In the genomic region with DNA sequence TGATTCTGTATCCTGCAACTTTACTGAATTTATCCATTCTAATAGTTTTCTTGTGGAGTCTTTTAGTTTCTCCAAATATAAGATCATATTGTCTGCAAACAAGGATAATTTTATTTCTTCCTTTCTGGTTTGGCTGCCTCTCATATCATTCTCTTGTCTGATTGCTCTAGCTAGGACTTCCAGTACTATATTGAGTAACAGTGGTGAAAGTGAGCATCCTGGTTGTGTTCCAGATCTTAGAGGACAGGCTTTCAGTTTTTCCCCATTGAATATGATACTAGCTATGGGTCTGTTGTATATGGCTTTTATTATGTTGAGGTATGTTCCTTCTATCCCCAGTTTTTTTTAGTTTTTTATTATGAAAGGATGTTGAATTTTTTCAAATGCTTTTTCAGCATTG, we compare ENCODE assay signal across 21 cellular contexts.
"Had no signal": no experiment of that assay in that cellular context is flagged by ENCODE, and none has a peak within 500 bp of the region (broad histone marks: within the 10 kb centered on the region; RNA-seq: fewer than 3 reads in every experiment).

No MANE protein-coding gene starts in this region.

- DNase-seq: IMR-90, Karpas-422, KG1, MG63, NCI-H1092, NCI-H1105 treated with DMSO at 0.1 percent for 48 hours, NCI-H1417 treated with DMSO at 0.1 percent for 48 hours, NCI-H146, NCI-H1694 treated with DMSO at 0.1 percent for 48 hours, NCI-H1930, NCI-H2081, NCI-H2107, NCI-H2227 treated with DMSO at 0.1 percent for 48 hours, NCI-H524 treated with DMSO at 0.1 percent for 48 hours, NCI-H69, NCI-H774, RPMI8226, SHP77 treated with DMSO at 0.1 percent for 48 hours, SJCRH30 had no signal

- ATAC-seq: HepG2, SK-N-SH treated with all-trans-retinoic acid at 6 μM for 48 hours had no signal
